In the genomic region with DNA sequence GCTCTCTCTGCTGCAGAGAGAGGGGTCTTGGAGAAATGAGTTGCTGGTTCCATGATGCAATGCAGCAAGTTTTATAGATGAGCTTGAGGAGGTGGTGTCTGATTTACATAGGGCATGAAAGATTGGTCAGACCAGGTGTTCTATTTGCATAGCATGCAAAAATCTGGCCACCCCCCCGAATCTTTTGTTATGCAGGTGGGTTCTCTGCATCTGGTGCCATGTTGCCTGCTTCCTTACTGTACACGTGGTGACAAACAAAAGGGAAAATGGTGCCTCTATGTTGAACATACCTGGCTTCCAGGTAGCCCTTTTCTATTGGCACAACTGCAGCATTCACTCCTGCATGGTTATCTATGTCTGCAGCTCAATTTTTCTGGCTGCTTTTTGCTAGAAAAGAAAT, we compare ENCODE assay signal across 15 cellular contexts.
DNase-seq lines count a peak whose midpoint lies in the region; ATAC-seq, FAIRE-seq and TF ChIP-seq lines count a peak whose summit lies in the region.
"Had no signal": no experiment of that assay in that cellular context is flagged by ENCODE, and none has a peak within 500 bp of the region (broad histone marks: within the 10 kb centered on the region; RNA-seq: fewer than 3 reads in every experiment).

No MANE protein-coding gene starts in this region.

- H3K4me2 ChIP-seq in GM23338, result no peak overlapping the region
- H3K4me2 ChIP-seq: A549 had no signal

- H3K27me3 ChIP-seq in GM23338 (ENCODE audit: insufficient read depth) (no peaks in the 10 kb centered on the region), pancreas (no peaks in the 10 kb centered on the region)
- H3K27me3 ChIP-seq: BE2C had no signal

- intact Hi-C loops in pancreas (cut with DNase I), result loop anchor here in 2 of 3 donors (10.0 kb wide), 2 partner anchors 194 to 534 kb away; no protein-coding TSS in a partner anchor

- H3K4me1 ChIP-seq in GM23338 (ENCODE audit: insufficient read depth), result peaks cover 10% of the 10 kb centered on the region; the same call in 1 of the 2 replicates
- no peaks in the 10 kb centered on the region for H3K4me1 ChIP-seq in pancreas
- H3K4me1 ChIP-seq: A549, BE2C had no signal

- TF ChIP-seq CTCF in GM23338 (conservative IDR thresholded peaks at IDR 0.05; ENCODE audit: low read depth in 2 of 2) (no peak), pancreas (IDR thresholded peaks at IDR 0.05) (no peak)

- H3K9me2 ChIP-seq in GM23338 (ENCODE audit: insufficient read depth), result no peaks in the 10 kb centered on the region

- peaks cover 29% of the 10 kb centered on the region for H3K4me1 Mint-ChIP-seq in GM23338
- H3K4me1 Mint-ChIP-seq: CD4-positive, alpha-beta memory T cell had no signal

- peak; percentile 10 for DNase-seq in COR-L47 (lab: John Stamatoyannopoulos, UW)
- peak; percentile 7 for DNase-seq in GM23338 (ENCODE audit: low spot score)
- DNase-seq in NCI-H526 treated with DMSO at 0.1 percent for 48 hours (lab: John Stamatoyannopoulos, UW), result peak; percentile 24
- peak; percentile 15 for DNase-seq in iPS DF 19.7 (ENCODE audit: low read depth, low spot score)
- no peak for DNase-seq in DMS53 treated with DMSO at 0.1 percent for 48 hours (lab: John Stamatoyannopoulos, UW; ENCODE audit: unreplicated experiment)
- no peak for DNase-seq in pancreas
- DNase-seq: BE2C; CD4-positive, alpha-beta memory T cell; DMS153; GF-D8 had no signal

- no peak overlapping the region for H2AFZ ChIP-seq in GM23338

- WGBS in pancreas, 2 donors, result 49 to 60% methylated on average over 2 of the region's 2 CpGs

- FAIRE-seq in pancreas (lab: Jason Lieb, UNC), result no peak
- FAIRE-seq: A549, D721Med, K562 had no signal

- no peaks in the 10 kb centered on the region for H3K79me2 ChIP-seq in GM23338 (replicated peaks; ENCODE audit: insufficient read depth)

- H3F3A ChIP-seq in GM23338 (replicated peaks; ENCODE audit: low read depth), result no peaks in the 10 kb centered on the region

- H3K9me3 ChIP-seq in pancreas, result no peaks in the 10 kb centered on the region
- H3K9me3 ChIP-seq: A549, BE2C had no signal

- no peaks in the 10 kb centered on the region for H3K9me3 Mint-ChIP-seq in GM23338

- no peak overlapping the region for H3K4me3 Mint-ChIP-seq in GM23338
- H3K4me3 Mint-ChIP-seq: CD4-positive, alpha-beta memory T cell had no signal

- ATAC-seq in GM23338 (no peak), pancreas (no peak)
- ATAC-seq: A549, HCT116, K562 had no signal

- H4K20me1 ChIP-seq in GM23338 (replicated peaks; ENCODE audit: insufficient read depth), result no peaks in the 10 kb centered on the region

- peaks cover 18% of the 10 kb centered on the region for H3K27me3 Mint-ChIP-seq in GM23338 (ENCODE audit: insufficient read depth, low read depth, poor library complexity)

- no peak overlapping the region for H3K27ac Mint-ChIP-seq in GM23338
- H3K27ac Mint-ChIP-seq: CD4-positive, alpha-beta memory T cell had no signal

- H3K27ac ChIP-seq in GM23338 (ENCODE audit: low read depth), result no peak overlapping the region
- H3K27ac ChIP-seq in pancreas, result no peak overlapping the region
- H3K27ac ChIP-seq: A549, C4-2B had no signal

- H3K36me3 Mint-ChIP-seq in GM23338 (ENCODE audit: low read depth), result peaks cover 7% of the 10 kb centered on the region
- H3K36me3 Mint-ChIP-seq: CD4-positive, alpha-beta memory T cell had no signal

- no peak overlapping the region for H3K4me3 ChIP-seq in GM23338
- H3K4me3 ChIP-seq in pancreas, result no peak overlapping the region
- H3K4me3 ChIP-seq: A549, K562 had no signal

- no peaks in the 10 kb centered on the region for H3K36me3 ChIP-seq in GM23338 (ENCODE audit: insufficient read depth)
- H3K36me3 ChIP-seq in pancreas, result no peaks in the 10 kb centered on the region
- H3K36me3 ChIP-seq: BE2C had no signal

TF ChIP-seq in GM23338, 12 proteins besides CTCF, POLR2A, EP300 and RAD21 (continues in another document):
- TF ChIP-seq NANOG (IDR thresholded peaks at IDR 0.05; ENCODE audit: borderline replicate concordance) (no peak), CREB1 (CRISPR knock-in tag; IDR thresholded peaks at IDR 0.05; ENCODE audit: low read depth) (no peak), EZH2phosphoT487 (IDR thresholded peaks at IDR 0.05; ENCODE audit: unreplicated experiment) (no peak), JUNB (IDR thresholded peaks at IDR 0.05; ENCODE audit: unreplicated experiment) (no peak), ZNF331 (CRISPR knock-in tag; IDR thresholded peaks at IDR 0.05; ENCODE audit: low read depth) (no peak), STAT1 (IDR thresholded peaks at IDR 0.05; ENCODE audit: unreplicated experiment) (no peak), EZH2 (IDR thresholded peaks at IDR 0.05; ENCODE audit: low read depth, unreplicated experiment) (no peak)
- TF ChIP-seq, protein P1, sequence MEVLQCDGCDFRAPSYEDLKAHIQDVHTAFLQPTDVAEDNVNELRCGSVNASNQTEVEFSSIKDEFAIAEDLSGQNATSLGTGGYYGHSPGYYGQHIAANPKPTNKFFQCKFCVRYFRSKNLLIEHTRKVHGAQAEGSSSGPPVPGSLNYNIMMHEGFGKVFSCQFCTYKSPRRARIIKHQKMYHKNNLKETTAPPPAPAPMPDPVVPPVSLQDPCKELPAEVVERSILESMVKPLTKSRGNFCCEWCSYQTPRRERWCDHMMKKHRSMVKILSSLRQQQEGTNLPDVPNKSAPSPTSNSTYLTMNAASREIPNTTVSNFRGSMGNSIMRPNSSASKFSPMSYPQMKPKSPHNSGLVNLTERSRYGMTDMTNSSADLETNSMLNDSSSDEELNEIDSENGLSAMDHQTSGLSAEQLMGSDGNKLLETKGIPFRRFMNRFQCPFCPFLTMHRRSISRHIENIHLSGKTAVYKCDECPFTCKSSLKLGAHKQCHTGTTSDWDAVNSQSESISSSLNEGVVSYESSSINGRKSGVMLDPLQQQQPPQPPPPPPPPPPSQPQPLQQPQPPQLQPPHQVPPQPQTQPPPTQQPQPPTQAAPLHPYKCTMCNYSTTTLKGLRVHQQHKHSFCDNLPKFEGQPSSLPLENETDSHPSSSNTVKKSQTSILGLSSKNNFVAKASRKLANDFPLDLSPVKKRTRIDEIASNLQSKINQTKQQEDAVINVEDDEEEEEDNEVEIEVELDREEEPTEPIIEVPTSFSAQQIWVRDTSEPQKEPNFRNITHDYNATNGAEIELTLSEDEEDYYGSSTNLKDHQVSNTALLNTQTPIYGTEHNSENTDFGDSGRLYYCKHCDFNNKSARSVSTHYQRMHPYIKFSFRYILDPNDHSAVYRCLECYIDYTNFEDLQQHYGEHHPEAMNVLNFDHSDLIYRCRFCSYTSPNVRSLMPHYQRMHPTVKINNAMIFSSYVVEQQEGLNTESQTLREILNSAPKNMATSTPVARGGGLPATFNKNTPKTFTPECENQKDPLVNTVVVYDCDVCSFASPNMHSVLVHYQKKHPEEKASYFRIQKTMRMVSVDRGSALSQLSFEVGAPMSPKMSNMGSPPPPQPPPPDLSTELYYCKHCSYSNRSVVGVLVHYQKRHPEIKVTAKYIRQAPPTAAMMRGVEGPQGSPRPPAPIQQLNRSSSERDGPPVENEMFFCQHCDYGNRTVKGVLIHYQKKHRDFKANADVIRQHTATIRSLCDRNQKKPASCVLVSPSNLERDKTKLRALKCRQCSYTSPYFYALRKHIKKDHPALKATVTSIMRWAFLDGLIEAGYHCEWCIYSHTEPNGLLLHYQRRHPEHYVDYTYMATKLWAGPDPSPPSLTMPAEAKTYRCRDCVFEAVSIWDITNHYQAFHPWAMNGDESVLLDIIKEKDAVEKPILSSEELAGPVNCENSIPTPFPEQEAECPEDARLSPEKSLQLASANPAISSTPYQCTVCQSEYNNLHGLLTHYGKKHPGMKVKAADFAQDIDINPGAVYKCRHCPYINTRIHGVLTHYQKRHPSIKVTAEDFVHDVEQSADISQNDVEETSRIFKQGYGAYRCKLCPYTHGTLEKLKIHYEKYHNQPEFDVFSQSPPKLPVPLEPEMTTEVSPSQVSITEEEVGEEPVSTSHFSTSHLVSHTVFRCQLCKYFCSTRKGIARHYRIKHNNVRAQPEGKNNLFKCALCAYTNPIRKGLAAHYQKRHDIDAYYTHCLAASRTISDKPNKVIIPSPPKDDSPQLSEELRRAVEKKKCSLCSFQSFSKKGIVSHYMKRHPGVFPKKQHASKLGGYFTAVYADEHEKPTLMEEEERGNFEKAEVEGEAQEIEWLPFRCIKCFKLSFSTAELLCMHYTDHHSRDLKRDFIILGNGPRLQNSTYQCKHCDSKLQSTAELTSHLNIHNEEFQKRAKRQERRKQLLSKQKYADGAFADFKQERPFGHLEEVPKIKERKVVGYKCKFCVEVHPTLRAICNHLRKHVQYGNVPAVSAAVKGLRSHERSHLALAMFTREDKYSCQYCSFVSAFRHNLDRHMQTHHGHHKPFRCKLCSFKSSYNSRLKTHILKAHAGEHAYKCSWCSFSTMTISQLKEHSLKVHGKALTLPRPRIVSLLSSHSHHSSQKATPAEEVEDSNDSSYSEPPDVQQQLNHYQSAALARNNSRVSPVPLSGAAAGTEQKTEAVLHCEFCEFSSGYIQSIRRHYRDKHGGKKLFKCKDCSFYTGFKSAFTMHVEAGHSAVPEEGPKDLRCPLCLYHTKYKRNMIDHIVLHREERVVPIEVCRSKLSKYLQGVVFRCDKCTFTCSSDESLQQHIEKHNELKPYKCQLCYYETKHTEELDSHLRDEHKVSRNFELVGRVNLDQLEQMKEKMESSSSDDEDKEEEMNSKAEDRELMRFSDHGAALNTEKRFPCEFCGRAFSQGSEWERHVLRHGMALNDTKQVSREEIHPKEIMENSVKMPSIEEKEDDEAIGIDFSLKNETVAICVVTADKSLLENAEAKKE (CRISPR knock-in tag; IDR thresholded peaks at IDR 0.05), result no peak
- TF ChIP-seq, protein P2, sequence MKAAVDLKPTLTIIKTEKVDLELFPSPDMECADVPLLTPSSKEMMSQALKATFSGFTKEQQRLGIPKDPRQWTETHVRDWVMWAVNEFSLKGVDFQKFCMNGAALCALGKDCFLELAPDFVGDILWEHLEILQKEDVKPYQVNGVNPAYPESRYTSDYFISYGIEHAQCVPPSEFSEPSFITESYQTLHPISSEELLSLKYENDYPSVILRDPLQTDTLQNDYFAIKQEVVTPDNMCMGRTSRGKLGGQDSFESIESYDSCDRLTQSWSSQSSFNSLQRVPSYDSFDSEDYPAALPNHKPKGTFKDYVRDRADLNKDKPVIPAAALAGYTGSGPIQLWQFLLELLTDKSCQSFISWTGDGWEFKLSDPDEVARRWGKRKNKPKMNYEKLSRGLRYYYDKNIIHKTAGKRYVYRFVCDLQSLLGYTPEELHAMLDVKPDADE (IDR thresholded peaks at IDR 0.05), result no peak

Comparison
In these comparisons a context has a peak if more than half of its experiments do, and no peak if none do; other contexts are left out.
1. DNase-seq: peak in COR-L47 (single experiment), GM23338 (single experiment), NCI-H526 treated with DMSO at 0.1 percent for 48 hours (single experiment) and iPS DF 19.7 (single experiment); none in DMS53 treated with DMSO at 0.1 percent for 48 hours (single experiment) and pancreas (0 of 6).